1 cellular context compared by ENCODE assay signal in the genomic region with DNA sequence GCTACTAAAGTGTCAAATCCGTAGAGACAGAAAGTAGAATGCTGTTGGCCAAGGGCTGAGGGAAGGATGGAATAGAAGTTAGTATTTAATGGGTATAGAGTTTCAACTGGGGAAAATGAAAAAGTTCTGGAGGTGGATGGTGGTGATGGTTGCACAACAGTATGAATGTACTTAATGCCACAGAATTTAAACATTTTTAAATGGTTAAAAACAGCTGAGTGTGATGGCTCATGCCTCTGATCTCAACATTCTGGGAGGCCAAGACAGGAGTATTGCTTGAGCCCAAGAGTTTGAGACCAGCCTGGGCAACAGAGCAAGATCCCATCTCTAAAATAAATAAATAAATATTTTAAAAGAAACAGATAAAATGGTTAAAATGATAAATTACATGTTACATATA.
TF ChIP-seq lines count a peak whose summit lies in the region.

No MANE protein-coding gene starts in this region.

TF ChIP-seq in K562, 482 proteins besides CTCF, POLR2A, EP300 and RAD21:
- TF ChIP-seq MAFG (tag; conservative IDR thresholded peaks at IDR 0.05) (no peak), RHOXF2B (CRISPR knock-in tag; conservative IDR thresholded peaks at IDR 0.05) (no peak), TCF3 (CRISPR knock-in tag; IDR thresholded peaks at IDR 0.05) (no peak), ZNF121 (CRISPR knock-in tag; conservative IDR thresholded peaks at IDR 0.05) (peak; percentile 54), CEBPG (CRISPR knock-in tag; IDR thresholded peaks at IDR 0.05) (no peak), CEBPG (tag; conservative IDR thresholded peaks at IDR 0.05 in 1 of 2, IDR thresholded peaks at IDR 0.05 in 1 of 2) (peak in 1 of 2 experiments; percentile 28; a peak in 1 of 4 replicates)
